In genomic region chr19:56315076-56315828, GRCh38 we compare ENCODE assay signal across 1 cellular context.
TF ChIP-seq lines count a peak whose summit lies in the region.

No MANE protein-coding gene starts in this region.

TF ChIP-seq in K562, 482 proteins besides CTCF, POLR2A, EP300 and RAD21 (continued from another document and continues in another):
- TF ChIP-seq CREB1 (IDR thresholded peaks at IDR 0.05) (no peak), CREB1 (CRISPR knock-in tag; IDR thresholded peaks at IDR 0.05) (no peak), BCL6 (CRISPR knock-in tag; IDR thresholded peaks at IDR 0.05) (no peak), STAT6 (CRISPR knock-in tag; IDR thresholded peaks at IDR 0.05) (0 out of 2 replicates have a peak, but pooled peaks have one; percentile 49), ZKSCAN1 (IDR thresholded peaks at IDR 0.05; ENCODE audit: low read depth, low read length) (no peak), ZNF764 (CRISPR knock-in tag; IDR thresholded peaks at IDR 0.05; ENCODE audit: low read depth) (no peak), SRF (CRISPR knock-in tag; IDR thresholded peaks at IDR 0.05) (0 out of 4 replicates have a peak, but pooled peaks of 1 of the 2 experiments have one; percentile 27), SAFB (IDR thresholded peaks at IDR 0.05; ENCODE audit: borderline replicate concordance, low read depth, low read length) (no peak), MCM3 (IDR thresholded peaks at IDR 0.05) (no peak), RBM14 (IDR thresholded peaks at IDR 0.05; ENCODE audit: borderline replicate concordance, insufficient read depth, low read depth, low read length) (no peak), ARID3B (CRISPR knock-in tag; IDR thresholded peaks at IDR 0.05; ENCODE audit: borderline replicate concordance) (no peak), DLX4 (CRISPR knock-in tag; IDR thresholded peaks at IDR 0.05) (no peak), FOXJ2 (tag; IDR thresholded peaks at IDR 0.05) (peak; percentile 90; the same call in 1 of the 2 replicates), NCOA1 (IDR thresholded peaks at IDR 0.05; ENCODE audit: low read depth) (no peak), RBM39 (optimal IDR thresholded peaks at IDR 0.05; ENCODE audit: low read depth, low read length) (no peak), ZC3H8 (IDR thresholded peaks at IDR 0.05) (no peak), U2AF2 (optimal IDR thresholded peaks at IDR 0.05; ENCODE audit: low read depth, low read length) (no peak), ZBTB34 (CRISPR knock-in tag; IDR thresholded peaks at IDR 0.05) (no peak), SNRNP70 (optimal IDR thresholded peaks at IDR 0.05; ENCODE audit: low read depth, low read length) (no peak), BMI1 (IDR thresholded peaks at IDR 0.05; ENCODE audit: low read length) (0 out of 2 replicates have a peak, but pooled peaks have one; percentile 14), ZNF77 (CRISPR knock-in tag; IDR thresholded peaks at IDR 0.05) (no peak), PRPF4 (IDR thresholded peaks at IDR 0.05; ENCODE audit: insufficient read depth, low read depth, low read length, poor library complexity, severe bottlenecking) (no peak), ELK1 (CRISPR knock-in tag; IDR thresholded peaks at IDR 0.05) (no peak), YY1 (IDR thresholded peaks at IDR 0.05; ENCODE audit: borderline replicate concordance in 1 of 3, control insufficient read depth in 1 of 3, extremely low read depth in 1 of 3, insufficient read depth in 3 of 3, insufficient read length in 1 of 3, insufficient replicate concordance in 2 of 3, low read depth in 1 of 3, low read length in 2 of 3) (peak in 1 of 3 experiments; percentile 27), THRAP3 (IDR thresholded peaks at IDR 0.05; ENCODE audit: borderline replicate concordance) (no peak), SPI1 (IDR thresholded peaks at IDR 0.05; ENCODE audit: borderline replicate concordance, low read depth, low read length) (0 out of 2 replicates have a peak, but pooled peaks have one; percentile 19), HMGN3 (IDR thresholded peaks at IDR 0.05; ENCODE audit: borderline replicate concordance, extremely low read depth, insufficient read length, low read depth, low read length) (no peak), MECOM (CRISPR knock-in tag; IDR thresholded peaks at IDR 0.05) (no peak), ZNF143 (CRISPR knock-in tag; IDR thresholded peaks at IDR 0.05) (peak; percentile 75; the same call in 1 of the 2 replicates), USF2 (CRISPR knock-in tag; IDR thresholded peaks at IDR 0.05) (peak; percentile 87), RAD51 (IDR thresholded peaks at IDR 0.05; ENCODE audit: borderline replicate concordance, low read depth) (peak; percentile 81; the same call in 1 of the 2 replicates), EWSR1 (IDR thresholded peaks at IDR 0.05; ENCODE audit: borderline replicate concordance, low read depth, partially characterized antibody) (no peak), GABPA (tag; conservative IDR thresholded peaks at IDR 0.05; ENCODE audit: low read depth) (peak; percentile 97), ZNF584 (CRISPR knock-in tag; IDR thresholded peaks at IDR 0.05; ENCODE audit: low read depth) (0 out of 2 replicates have a peak, but pooled peaks have one; percentile 78), ELF1 (tag; IDR thresholded peaks at IDR 0.05) (peak; percentile 80), ZNF512 (tag; IDR thresholded peaks at IDR 0.05) (no peak), PHF20 (IDR thresholded peaks at IDR 0.05; ENCODE audit: partially characterized antibody) (no peak), FOSL1 (tag; conservative IDR thresholded peaks at IDR 0.05) (no peak; the same call in 1 of the 2 replicates), ZBTB2 (IDR thresholded peaks at IDR 0.05) (peak; percentile 78), USF1 (CRISPR knock-in tag; IDR thresholded peaks at IDR 0.05) (peak; percentile 89), UBTF (IDR thresholded peaks at IDR 0.05; ENCODE audit: borderline replicate concordance in 1 of 2, low read depth in 2 of 2, low read length in 2 of 2) (no peak), ZBTB5 (IDR thresholded peaks at IDR 0.05) (no peak), BCOR (IDR thresholded peaks at IDR 0.05) (peak; percentile 63), TRIM28 (IDR thresholded peaks at IDR 0.05) (no peak), NBN (IDR thresholded peaks at IDR 0.05; ENCODE audit: low read depth) (no peak), CSDE1 (IDR thresholded peaks at IDR 0.05) (peak in 1 of 2 experiments; percentile 63; a peak in 1 of 4 replicates), MXI1 (IDR thresholded peaks at IDR 0.05; ENCODE audit: low read depth, low read length) (peak; percentile 73; the same call in 1 of the 2 replicates), MCM7 (IDR thresholded peaks at IDR 0.05) (no peak)
